In genomic region chr19:41427647-41428480, GRCh38 we compare ENCODE assay signal across 1 cellular context.
TF ChIP-seq lines count a peak whose summit lies in the region.

No MANE protein-coding gene starts in this region.

TF ChIP-seq in K562, 482 proteins besides CTCF, POLR2A, EP300 and RAD21 (continued from another document and continues in another):
- TF ChIP-seq ZBTB43 (CRISPR knock-in tag; IDR thresholded peaks at IDR 0.05) (no peak), CTCFL (IDR thresholded peaks at IDR 0.05; ENCODE audit: borderline replicate concordance, insufficient read depth, low read depth, low read length, poor library complexity, severe bottlenecking) (no peak), ZNF354B (CRISPR knock-in tag; IDR thresholded peaks at IDR 0.05) (no peak), HDAC8 (tag; IDR thresholded peaks at IDR 0.05) (no peak), MEF2A (IDR thresholded peaks at IDR 0.05; ENCODE audit: control insufficient read depth, low read depth, low read length) (no peak), CBFA2T3 (IDR thresholded peaks at IDR 0.05) (peak; percentile 45; the same call in 1 of the 2 replicates), NFRKB (IDR thresholded peaks at IDR 0.05; ENCODE audit: low read depth) (peak; percentile 67; the same call in 1 of the 2 replicates), SMC3 (conservative IDR thresholded peaks at IDR 0.05; ENCODE audit: insufficient read depth, low read depth, low read length) (no peak), RNF2 (IDR thresholded peaks at IDR 0.05) (peak; percentile 47; the same call in 1 of the 2 replicates), HES1 (IDR thresholded peaks at IDR 0.05; ENCODE audit: low read depth) (peak; percentile 51), MBD1 (CRISPR knock-in tag; IDR thresholded peaks at IDR 0.05) (no peak), SUPT5H (IDR thresholded peaks at IDR 0.05) (peak; percentile 67; the same call in 1 of the 2 replicates), NFATC3 (IDR thresholded peaks at IDR 0.05) (no peak), KDM4B (IDR thresholded peaks at IDR 0.05; ENCODE audit: borderline replicate concordance in 2 of 2, low read depth in 1 of 2) (no peak), SREBF1 (IDR thresholded peaks at IDR 0.05; ENCODE audit: borderline replicate concordance, low read depth, low read length) (no peak), GABPA (tag; conservative IDR thresholded peaks at IDR 0.05; ENCODE audit: low read depth) (no peak), ZNF639 (CRISPR knock-in tag; conservative IDR thresholded peaks at IDR 0.05 in 1 of 2, IDR thresholded peaks at IDR 0.05 in 1 of 2) (no peak), RBM14 (IDR thresholded peaks at IDR 0.05; ENCODE audit: borderline replicate concordance, insufficient read depth, low read depth, low read length) (no peak), ZNF707 (CRISPR knock-in tag; conservative IDR thresholded peaks at IDR 0.05) (no peak), CBX2 (IDR thresholded peaks at IDR 0.05; ENCODE audit: insufficient read depth, low read length, poor library complexity, severe bottlenecking) (no peak), CTBP1 (IDR thresholded peaks at IDR 0.05; ENCODE audit: borderline replicate concordance) (peak; percentile 69; the same call in 1 of the 2 replicates), TCF7L2 (IDR thresholded peaks at IDR 0.05; ENCODE audit: low read depth, low read length) (no peak), MCM7 (IDR thresholded peaks at IDR 0.05) (no peak), RB1 (IDR thresholded peaks at IDR 0.05; ENCODE audit: low read depth) (no peak), ZBTB26 (CRISPR knock-in tag; IDR thresholded peaks at IDR 0.05) (peak; percentile 97), NUFIP1 (IDR thresholded peaks at IDR 0.05; ENCODE audit: partially characterized antibody) (no peak), ZNF644 (tag; IDR thresholded peaks at IDR 0.05; ENCODE audit: low read depth) (no peak), E2F5 (CRISPR knock-in tag; IDR thresholded peaks at IDR 0.05) (no peak), ZNF695 (CRISPR knock-in tag; IDR thresholded peaks at IDR 0.05) (no peak), CC2D1A (IDR thresholded peaks at IDR 0.05) (peak; percentile 51; the same call in 1 of the 2 replicates), MTA2 (IDR thresholded peaks at IDR 0.05; ENCODE audit: low read depth) (peak; percentile 48; the same call in 1 of the 2 replicates), AFF1 (IDR thresholded peaks at IDR 0.05; ENCODE audit: low read depth in 1 of 2, partially characterized antibody in 2 of 2) (peak in 1 of 2 experiments; percentile 67), CEBPZ (IDR thresholded peaks at IDR 0.05; ENCODE audit: borderline replicate concordance, low read depth, low read length) (no peak), SMAD4 (CRISPR knock-in tag; conservative IDR thresholded peaks at IDR 0.05) (no peak), HLTF (IDR thresholded peaks at IDR 0.05) (peak; percentile 96), NCOA1 (IDR thresholded peaks at IDR 0.05; ENCODE audit: low read depth) (peak; percentile 73), ZNF253 (CRISPR knock-in tag; conservative IDR thresholded peaks at IDR 0.05) (no peak), MTA1 (IDR thresholded peaks at IDR 0.05; ENCODE audit: borderline replicate concordance) (peak; percentile 75), ZNF3 (CRISPR knock-in tag; IDR thresholded peaks at IDR 0.05) (no peak), USF2 (CRISPR knock-in tag; IDR thresholded peaks at IDR 0.05) (no peak), ZNF274 (IDR thresholded peaks at IDR 0.05; ENCODE audit: borderline replicate concordance, low read depth, low read length) (no peak), STAT5A (IDR thresholded peaks at IDR 0.05; ENCODE audit: borderline replicate concordance, low read length) (no peak), FOXM1 (IDR thresholded peaks at IDR 0.05; ENCODE audit: low read depth) (no peak; the same call in 1 of the 2 replicates), FOXM1 (CRISPR knock-in tag; IDR thresholded peaks at IDR 0.05; ENCODE audit: low read depth) (no peak), POLR2AphosphoS5 (IDR thresholded peaks at IDR 0.05; ENCODE audit: control insufficient read depth, insufficient read depth, low read depth, low read length) (peak; percentile 18; the same call in 1 of the 2 replicates), PTBP1 (IDR thresholded peaks at IDR 0.05; ENCODE audit: low read depth, low read length) (no peak), KDM5B (IDR thresholded peaks at IDR 0.05; ENCODE audit: insufficient replicate concordance, low read depth, low read length) (no peak), KLF10 (CRISPR knock-in tag; IDR thresholded peaks at IDR 0.05) (no peak), ZNF79 (CRISPR knock-in tag; IDR thresholded peaks at IDR 0.05; ENCODE audit: low read depth) (no peak), TAF15 (IDR thresholded peaks at IDR 0.05; ENCODE audit: low read depth, low read length) (no peak), XRCC3 (IDR thresholded peaks at IDR 0.05) (no peak)
